10 cellular contexts compared by ENCODE assay signal in genomic region chr11:116500002-116500832, GRCh38.
DNase-seq lines count a peak whose midpoint lies in the region; TF ChIP-seq lines count a peak whose summit lies in the region.
"Had no signal": no experiment of that assay in that cellular context is flagged by ENCODE, and none has a peak within 500 bp of the region (broad histone marks: within the 10 kb centered on the region; RNA-seq: fewer than 3 reads in every experiment).

No MANE protein-coding gene starts in this region.

- H3K9me3 Mint-ChIP-seq in neural progenitor cell: peaks cover 3% of the 10 kb centered on the region

- H3K4me3 Mint-ChIP-seq in neural progenitor cell: peak overlapping the region; percentile 53

- peak overlapping the region; percentile 90 for H3K4me2 ChIP-seq in neural progenitor cell

- H3K79me2 ChIP-seq in neural progenitor cell (ENCODE audit: low read depth): no peaks in the 10 kb centered on the region

- H3K4me1 ChIP-seq in iPS-18a (ENCODE audit: control insufficient read depth, low read depth, low read length) (peaks cover 24% of the 10 kb centered on the region), neural progenitor cell (peaks cover 29% of the 10 kb centered on the region)

- H3K27me3 ChIP-seq in WERI-Rb-1 (ENCODE audit: insufficient read depth, low read depth, severe bottlenecking) (no peaks in the 10 kb centered on the region), iPS-18a (ENCODE audit: control insufficient read depth, insufficient read depth, low read length) (peaks cover 26% of the 10 kb centered on the region), neural progenitor cell (peaks cover 46% of the 10 kb centered on the region)

- no peak overlapping the region for H3K9ac ChIP-seq in iPS-18a (ENCODE audit: low read length)
- H3K9ac ChIP-seq in neural progenitor cell: no peak overlapping the region

- H4K20me1 ChIP-seq in neural progenitor cell (ENCODE audit: low read depth): peaks cover 14% of the 10 kb centered on the region

- H3F3A ChIP-seq in neural progenitor cell (ENCODE audit: low read depth): peaks cover 13% of the 10 kb centered on the region

- DNase-seq in NCI-H748 (lab: John Stamatoyannopoulos, UW; ENCODE audit: unreplicated experiment) (peak; percentile 44), NCI-H748 treated with DMSO at 0.1 percent for 48 hours (lab: John Stamatoyannopoulos, UW) (no peak), WERI-Rb-1 (peak; percentile 89), neural progenitor cell (ENCODE audit: low spot score) (no peak), NCI-H69 (lab: John Stamatoyannopoulos, UW) (no peak), NCI-H187 (lab: John Stamatoyannopoulos, UW) (no peak)
- no peak for DNase-seq in NK-92 treated with Interleukin-12 subunit alpha and Interleukin-12 subunit beta, amount 100 ng/mL, for 24 hours (lab: John Stamatoyannopoulos, UW)
- DNase-seq: SIG-M5 had no signal

- H3K27ac Mint-ChIP-seq in neural progenitor cell: peak overlapping the region; percentile 32

- H3K36me3 Mint-ChIP-seq in neural progenitor cell: no peaks in the 10 kb centered on the region
- H3K36me3 Mint-ChIP-seq: CD14-positive monocyte had no signal

- peaks cover 3% of the 10 kb centered on the region for H3K27me3 Mint-ChIP-seq in neural progenitor cell (ENCODE audit: insufficient read depth, low read depth)

- H3K4me1 Mint-ChIP-seq in neural progenitor cell: peaks cover 50% of the 10 kb centered on the region
- H3K4me1 Mint-ChIP-seq: CD14-positive monocyte had no signal

- no peaks in the 10 kb centered on the region for H3K9me3 ChIP-seq in WERI-Rb-1 (ENCODE audit: severe bottlenecking)
- no peaks in the 10 kb centered on the region for H3K9me3 ChIP-seq in iPS-18a (ENCODE audit: control insufficient read depth, low read depth, low read length)
- H3K9me3 ChIP-seq in neural progenitor cell (ENCODE audit: low read depth): no peaks in the 10 kb centered on the region

- H3K4me3 ChIP-seq in WERI-Rb-1 (ENCODE audit: low read depth, low read length) (peak overlapping the region; percentile 52), iPS-18a (ENCODE audit: low read length) (peak overlapping the region; percentile 32), neural progenitor cell (peak overlapping the region; percentile 41)

- peak overlapping the region; percentile 92 for H3K27ac ChIP-seq in WERI-Rb-1
- H3K27ac ChIP-seq in iPS-18a (ENCODE audit: low read length): no peak overlapping the region
- H3K27ac ChIP-seq in neural progenitor cell: no peak overlapping the region

- TF ChIP-seq CTCF in WERI-Rb-1 (IDR thresholded peaks at IDR 0.05; ENCODE audit: low read depth, low read length): peak; percentile 35
- TF ChIP-seq CTCF in neural progenitor cell (IDR thresholded peaks at IDR 0.05): no peak

- H2AFZ ChIP-seq in neural progenitor cell (replicated peaks): no peak overlapping the region

- peaks cover 20% of the 10 kb centered on the region for H3K36me3 ChIP-seq in WERI-Rb-1
- no peaks in the 10 kb centered on the region for H3K36me3 ChIP-seq in iPS-18a (ENCODE audit: control insufficient read depth, low read depth, low read length)
- H3K36me3 ChIP-seq in neural progenitor cell: no peaks in the 10 kb centered on the region

Comparison
In these comparisons a context has a peak if more than half of its experiments do, and no peak if none do; other contexts are left out.
1. DNase-seq: peak in NCI-H748 (single experiment) and WERI-Rb-1 (single experiment); none in NCI-H748 treated with DMSO at 0.1 percent for 48 hours (single experiment), neural progenitor cell (single experiment), NCI-H69 (single experiment), NCI-H187 (0 of 2) and NK-92 treated with Interleukin-12 subunit alpha and Interleukin-12 subunit beta, amount 100 ng/mL, for 24 hours (single experiment).
2. Peak in every context shown above with its lines, with median percentiles within 50 percentile points of each other: H3K4me3 ChIP-seq.